In genomic region chr15:33670567-33670966, GRCh38 we compare ENCODE assay signal across 23 cellular contexts.
"Had no signal": no experiment of that assay in that cellular context is flagged by ENCODE, and none has a peak within 500 bp of the region (broad histone marks: within the 10 kb centered on the region; RNA-seq: fewer than 3 reads in every experiment).

No MANE protein-coding gene starts in this region.

- H2AFZ ChIP-seq: hepatocyte, neural progenitor cell had no signal

- H3K27me3 ChIP-seq: neural progenitor cell, ovary, stomach had no signal

- DNase-seq: effector CD4-positive, alpha-beta T cell; endodermal cell; erythroblast; foreskin keratinocyte; head of caudate nucleus; kidney; left cardiac atrium; left ventricle myocardium inferior; lower lobe of right lung; midbrain; nucleus accumbens; ovary; right cardiac atrium; small intestine; stimulated activated CD4-positive, alpha-beta T cell treated with anti-CD3 and anti-CD28 coated beads, Interleukin-12 subunit alpha, Interleukin-12 subunit beta, amount 100 ng/mL, for 4 hours; stimulated activated naive CD4-positive, alpha-beta T cell; stomach; substantia nigra; trophoblast cell had no signal

- H3K27ac ChIP-seq: foreskin keratinocyte, hepatocyte, left ventricle myocardium inferior, lower lobe of right lung, neural progenitor cell, ovary, stomach, thoracic aorta had no signal

- FAIRE-seq: endothelial cell of umbilical vein, kidney, small intestine had no signal

- H3K4me2 ChIP-seq: hepatocyte, neural progenitor cell had no signal

- H3K79me2 ChIP-seq: hepatocyte had no signal

- H3K36me3 ChIP-seq: left ventricle myocardium inferior, lower lobe of right lung, neural progenitor cell, ovary, stomach, thoracic aorta had no signal

- H3K4me1 ChIP-seq: foreskin keratinocyte, left ventricle myocardium inferior, lower lobe of right lung, neural progenitor cell, stomach had no signal

- H3K9me3 ChIP-seq: left ventricle myocardium inferior, lower lobe of right lung, ovary, stomach, thoracic aorta had no signal

- H3K4me3 ChIP-seq: hepatocyte, left ventricle myocardium inferior, lower lobe of right lung, neural progenitor cell, ovary, stomach, thoracic aorta had no signal
